9 cellular contexts compared by ENCODE assay signal in the genomic region with DNA sequence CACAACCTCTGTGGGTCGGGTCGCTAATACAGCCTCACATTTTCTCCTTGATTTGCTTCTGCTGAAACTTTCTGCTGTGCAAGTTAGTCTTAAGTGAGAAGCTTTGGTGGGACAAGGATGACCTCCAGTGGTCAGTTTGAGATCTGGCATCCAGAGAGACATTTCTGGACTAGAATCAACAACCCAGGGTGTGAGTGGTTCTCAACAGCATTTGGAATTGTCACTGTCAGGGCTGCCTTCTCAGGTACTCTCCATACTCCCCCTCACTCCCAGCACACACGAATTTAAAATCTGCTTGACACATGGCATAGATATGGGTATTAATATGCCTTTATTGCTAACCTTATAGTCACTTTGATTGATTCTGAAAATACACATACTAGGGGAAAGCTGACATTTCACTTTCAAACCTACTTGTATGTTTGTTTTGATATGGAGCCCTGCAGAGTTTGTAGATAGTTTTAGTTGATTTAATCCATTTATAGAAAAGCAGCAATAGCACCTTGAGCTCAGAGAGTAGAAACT. TPM values are rescaled to one million over a fixed set of nuclear protein-coding genes. Genes with fewer than 3 reads are reported as not detected.
DNase-seq lines count a peak whose midpoint lies in the region; ATAC-seq and TF ChIP-seq lines count a peak whose summit lies in the region.
"Had no signal": no experiment of that assay in that cellular context is flagged by ENCODE, and none has a peak within 500 bp of the region (broad histone marks: within the 10 kb centered on the region; RNA-seq: fewer than 3 reads in every experiment).

No MANE protein-coding gene starts in this region.

- POLR2A ChIA-PET in RWPE1 (lab: Yijun Ruan, JAX; ENCODE audit: low non-redundant PET) = no interaction called here

- H3K27me3 ChIP-seq in MM.1S (replicated peaks; ENCODE audit: insufficient read depth, low read length) (0 out of 2 replicates have a peak, but pooled peaks cover 11% of the 10 kb centered on the region), prostate gland (replicated peaks; ENCODE audit: insufficient read depth) (no peaks in the 10 kb centered on the region)

- 0 out of 2 replicates have a peak, but pooled peaks cover 3% of the 10 kb centered on the region for H3F3A ChIP-seq in MM.1S (ENCODE audit: insufficient read depth, low read length)

- TF ChIP-seq POLR2A in prostate gland (IDR thresholded peaks at IDR 0.05) = no peak

- H3K27ac ChIP-seq in MM.1S (ENCODE audit: low read length) (no peak overlapping the region), RWPE1 (no peak overlapping the region), prostate gland (no peak overlapping the region)

- no peak overlapping the region for H3K4me3 ChIP-seq in MM.1S (ENCODE audit: low read length)
- no peak overlapping the region for H3K4me3 ChIP-seq in prostate gland

- H3K79me2 ChIP-seq in MM.1S (ENCODE audit: low read length) = no peaks in the 10 kb centered on the region

- H2AFZ ChIP-seq in MM.1S (ENCODE audit: low read length) = no peak overlapping the region

- H3K4me1 ChIP-seq in MM.1S (ENCODE audit: low read length) (0 out of 2 replicates have a peak, but pooled peaks cover 9% of the 10 kb centered on the region), prostate gland (replicated peaks) (peaks cover 6% of the 10 kb centered on the region)

- H3K9ac ChIP-seq in MM.1S (ENCODE audit: low read length) = no peak overlapping the region

- H4K20me1 ChIP-seq in MM.1S (ENCODE audit: insufficient read depth, low read length) = no peaks in the 10 kb centered on the region

- CTCF ChIA-PET in RWPE1 (lab: Yijun Ruan, JAX) = interaction anchor here (0.6 to 1.6 kb wide), 6 partner anchors 10 to 805 kb away, joined by 3 to 8 read pairs (median 4); no protein-coding TSS in a partner anchor

- H3K9me2 ChIP-seq in MM.1S (replicated peaks; ENCODE audit: insufficient read depth, low read length) = no peaks in the 10 kb centered on the region

- 2% methylated on average over 3 of the region's 3 CpGs for WGBS in prostate gland

- H3K9me3 ChIP-seq in MM.1S (replicated peaks; ENCODE audit: insufficient read depth, low read length) (no peaks in the 10 kb centered on the region), prostate gland (no peaks in the 10 kb centered on the region)

- H3K4me2 ChIP-seq in MM.1S (ENCODE audit: low read depth, low read length) = no peak overlapping the region

- intact Hi-C loops in head of caudate nucleus (cut with DNase I) = loop anchor here (5.0 kb wide), 1 partner anchor 244 kb away; no protein-coding TSS in a partner anchor
- intact Hi-C loops in prostate gland (cut with DNase I) = loop anchor here (10.0 kb wide), 1 partner anchor 247 kb away; no protein-coding TSS in a partner anchor

- ATAC-seq in GM21381 (IDR thresholded peaks at IDR 0.05; ENCODE audit: unreplicated experiment) (peak; percentile 65), HG02610 (IDR thresholded peaks at IDR 0.05; ENCODE audit: unreplicated experiment) (no peak)

- no peaks in the 10 kb centered on the region for H3K36me3 ChIP-seq in MM.1S (replicated peaks; ENCODE audit: insufficient read depth, low read length)
- H3K36me3 ChIP-seq in prostate gland = no peaks in the 10 kb centered on the region

- TF ChIP-seq CTCF in MM.1S (IDR thresholded peaks at IDR 0.05; ENCODE audit: low read length) (peak; percentile 84), RWPE1 (conservative IDR thresholded peaks at IDR 0.05; ENCODE audit: low read depth) (peak; percentile 85), prostate gland (IDR thresholded peaks at IDR 0.05) (peak; percentile 14 to 79 (median 67))

- peak; percentile 67 for DNase-seq in D341Med (ENCODE audit: low spot score)
- peak; percentile 72 for DNase-seq in MM.1S
- DNase-seq in RWPE1 (ENCODE audit: low spot score) = peak; percentile 71
- DNase-seq in activated naive CD4-positive, alpha-beta T cell treated with anti-CD3 and anti-CD28 coated beads, Interleukin-2, amount 50 U/mL, for 16 hours = peak; percentile 14
- peak in 39 of 42 donors; percentile 19 to 84 (median 66) for DNase-seq in head of caudate nucleus
- peak; percentile 45 for DNase-seq in prostate gland (ENCODE audit: low spot score)

RNA-seq across cellular contexts. Expression of a gene that starts 13.2 kb away (rescaled TPM):
- total RNA-seq in prostate gland = not detected
- total RNA-seq: activated CD8-positive, alpha-beta memory T cell treated with anti-CD3 and anti-CD28 coated beads for 36 hours had no signal

RNA-seq across cellular contexts. Expression of a gene that starts 31.5 kb away (rescaled TPM):
- total RNA-seq in prostate gland = 10 to 100 TPM; 21.2 to 22.9 TPM

Comparison
In these comparisons a context has a peak if more than half of its experiments do, and no peak if none do; other contexts are left out.
1. DNase-seq: peak in every context shown above with its lines; median percentile 72 in MM.1S; 71 in RWPE1; 67 in D341Med; 66 in head of caudate nucleus; 45 in prostate gland; 14 in activated naive CD4-positive, alpha-beta T cell treated with anti-CD3 and anti-CD28 coated beads, Interleukin-2, amount 50 U/mL, for 16 hours.